8 cellular contexts compared by ENCODE assay signal in the genomic region with DNA sequence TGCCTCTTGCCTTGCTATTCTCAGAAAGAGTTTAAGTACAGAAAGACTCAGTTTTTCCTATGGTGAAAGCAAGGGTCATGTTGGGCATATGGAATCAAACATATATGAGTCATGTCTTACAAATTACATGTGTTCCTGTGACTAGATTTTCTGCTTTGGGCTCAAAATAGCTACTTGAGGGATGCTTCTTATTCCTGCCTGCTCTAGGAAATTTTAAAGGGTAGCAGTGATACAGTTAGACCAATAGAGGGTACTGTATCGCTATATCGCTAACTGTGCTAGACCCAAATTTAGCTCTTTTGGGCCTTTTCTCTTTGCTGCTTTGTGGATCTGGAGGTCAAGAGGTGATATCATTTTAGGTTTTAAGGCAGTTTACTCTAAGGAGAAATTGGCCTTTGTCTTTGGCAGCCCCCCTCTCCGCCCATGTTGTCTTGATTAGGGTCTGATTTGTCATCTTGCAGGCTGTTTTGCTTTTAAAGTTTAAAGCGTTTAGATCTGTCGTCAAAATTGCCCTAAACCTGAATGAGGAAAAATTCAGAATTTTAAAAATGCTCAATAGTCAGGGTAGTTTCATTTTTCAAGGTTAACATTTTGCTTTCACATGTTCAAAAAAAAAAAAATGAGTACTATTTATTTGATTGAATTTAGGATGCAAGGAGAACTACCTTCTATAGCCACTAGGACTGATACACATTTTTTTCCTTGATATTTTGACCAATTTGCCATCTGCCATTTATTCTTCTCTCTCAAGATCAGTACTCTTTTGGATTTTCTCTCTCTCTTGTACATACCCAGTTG. TPM values are rescaled to one million over a fixed set of nuclear protein-coding genes. Genes with fewer than 3 reads are reported as not detected.
DNase-seq lines count a peak whose midpoint lies in the region; ATAC-seq and TF ChIP-seq lines count a peak whose summit lies in the region.

No MANE protein-coding gene starts in this region.

- no peak overlapping the region for H3K27ac ChIP-seq in DND-41 (ENCODE audit: low read length)

- H3K27me3 Mint-ChIP-seq in MCF 10A (ENCODE audit: insufficient read depth, unreplicated experiment) (no peaks in the 10 kb centered on the region), mesothelial cell of epicardium (ENCODE audit: low read depth) (no peaks in the 10 kb centered on the region)

- no peaks in the 10 kb centered on the region for H3K9me3 ChIP-seq in DND-41 (ENCODE audit: insufficient read depth, low read length, severe bottlenecking)

- BruUV-seq in MCF 10A (replicated peaks; lab: Mats Ljungman, UMichigan): no TSS peak

- no peak overlapping the region for H2AFZ ChIP-seq in DND-41 (ENCODE audit: low read depth, low read length)

- peaks cover 6% of the 10 kb centered on the region for H3K36me3 Mint-ChIP-seq in MCF 10A (ENCODE audit: insufficient read depth, unreplicated experiment)
- H3K36me3 Mint-ChIP-seq in mesothelial cell of epicardium: no peaks in the 10 kb centered on the region

- TF ChIP-seq CTCF in DND-41 (IDR thresholded peaks at IDR 0.05; ENCODE audit: borderline replicate concordance, extremely low read depth, low read length, poor library complexity, severe bottlenecking): peak; percentile 62
- TF ChIP-seq CTCF in MCF 10A (IDR thresholded peaks at IDR 0.05; ENCODE audit: unreplicated experiment): peak; percentile 43
- TF ChIP-seq CTCF in mesothelial cell of epicardium (IDR thresholded peaks at IDR 0.05; ENCODE audit: unreplicated experiment): peak; percentile 80
- TF ChIP-seq CTCF in GM20000 (IDR thresholded peaks at IDR 0.05; ENCODE audit: extremely low read depth, missing control alignments): no peak

- no peaks in the 10 kb centered on the region for H3K36me3 ChIP-seq in DND-41 (ENCODE audit: insufficient read depth, low read length)

- H3K4me1 Mint-ChIP-seq in MCF 10A (ENCODE audit: insufficient read depth, unreplicated experiment) (peaks cover 56% of the 10 kb centered on the region), mesothelial cell of epicardium (peaks cover 27% of the 10 kb centered on the region)

- H3K27ac Mint-ChIP-seq in MCF 10A (ENCODE audit: low read depth, unreplicated experiment): peak overlapping the region; percentile 18
- H3K27ac Mint-ChIP-seq in mesothelial cell of epicardium: peak overlapping the region; percentile 4

- peaks cover 32% of the 10 kb centered on the region for H3K4me1 ChIP-seq in DND-41 (ENCODE audit: insufficient read depth, low read length)

- DNase-seq in DND-41 (no peak), M059J (ENCODE audit: low read depth) (peak; percentile 9), MCF 10A (ENCODE audit: unreplicated experiment) (peak; percentile 35), mesothelial cell of epicardium (ENCODE audit: low spot score in 2 of 2, unreplicated experiment in 2 of 2) (no peak), GDM1 (lab: John Stamatoyannopoulos, UW) (no peak), GM20000 (ENCODE audit: low spot score) (no peak)

- CTCF ChIA-PET in MCF 10A (lab: Yijun Ruan, JAX): interaction anchor here (0.6 to 2.8 kb wide), 20 partner anchors 8 to 169 kb away, joined by 3 to 12 read pairs (median 3); no protein-coding TSS in a partner anchor

- H3K4me3 Mint-ChIP-seq in MCF 10A (ENCODE audit: unreplicated experiment) (no peak overlapping the region), mesothelial cell of epicardium (no peak overlapping the region)

- POLR2A ChIA-PET in MCF 10A (lab: Yijun Ruan, JAX): interaction anchor here (0.6 to 4.6 kb wide), 8 partner anchors 9 to 170 kb away, joined by 3 to 67 read pairs (median 5); a partner anchor contains a TSS

- peaks cover 99% of the 10 kb centered on the region for H3K79me2 ChIP-seq in DND-41 (ENCODE audit: insufficient read depth, low read length)

- intact Hi-C loops in MCF 10A (cut with micrococcal nuclease): loop anchor here (1.0 kb wide), 1 partner anchor 135 kb away; no protein-coding TSS in a partner anchor

- no peak overlapping the region for H3K4me3 ChIP-seq in DND-41 (ENCODE audit: low read depth in 1 of 2, low read length in 2 of 2)

- no peaks in the 10 kb centered on the region for H3K27me3 ChIP-seq in DND-41 (ENCODE audit: insufficient read depth, low read length, poor library complexity)

- peaks cover 13% of the 10 kb centered on the region for H3K9me3 Mint-ChIP-seq in MCF 10A (ENCODE audit: unreplicated experiment)
- no peaks in the 10 kb centered on the region for H3K9me3 Mint-ChIP-seq in mesothelial cell of epicardium

- ATAC-seq in DND-41 (ENCODE audit: insufficient read depth, low read depth): peak; percentile 64; the same call in 1 of the 3 replicates
- ATAC-seq in HG03378 (IDR thresholded peaks at IDR 0.05; ENCODE audit: unreplicated experiment): no peak
- ATAC-seq in GM21737 (IDR thresholded peaks at IDR 0.05; ENCODE audit: unreplicated experiment): no peak

- H3K9ac ChIP-seq in DND-41 (ENCODE audit: low read depth, low read length): no peak overlapping the region

- H4K20me1 ChIP-seq in DND-41 (ENCODE audit: insufficient read depth, low read length): peaks cover 75% of the 10 kb centered on the region

- H3K4me2 ChIP-seq in DND-41 (ENCODE audit: insufficient read depth, low read length): no peak overlapping the region

RNA-seq across cellular contexts. Expression of a gene that starts 8.8 kb away (rescaled TPM):
- total RNA-seq in M059J (2014; rRNA removed; shearing (Covaris generic)): 24.9 and 31.9 TPM in 2 replicates
- total RNA-seq in MCF 10A (2022) (18.5 and 24.1 TPM in 2 replicates), mesothelial cell of epicardium (47.3 to 51.8 TPM (median 51.3 TPM) in 3 replicates)

Comparison
In these comparisons a context has a peak if more than half of its experiments do, and no peak if none do; other contexts are left out.
1. DNase-seq: peak in M059J (single experiment) and MCF 10A (single experiment); none in DND-41 (single experiment), mesothelial cell of epicardium (0 of 2), GDM1 (single experiment) and GM20000 (single experiment).